Comparison of ENCODE assay signal across 29 cellular contexts in the genomic region with DNA sequence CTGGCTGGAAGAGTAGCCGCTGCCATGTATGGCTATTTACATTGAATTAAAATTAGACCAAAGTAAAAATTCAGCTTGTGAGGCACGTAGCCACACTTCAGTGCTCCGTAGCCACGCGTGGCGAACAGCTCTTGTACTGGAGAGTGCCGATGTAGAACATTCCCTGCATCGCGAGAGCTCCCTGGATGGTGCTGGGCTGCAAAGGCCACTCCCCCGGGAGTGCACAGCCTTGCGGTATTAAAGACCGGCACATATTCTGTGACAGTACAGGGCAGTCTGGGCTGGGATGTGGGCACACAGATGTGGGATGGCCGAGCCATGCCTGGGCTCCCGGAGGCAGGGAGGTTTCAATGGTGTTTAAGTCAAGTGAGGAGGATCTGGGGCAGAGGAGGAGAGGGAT.
A peak's percentile ranks its signal among the peaks of the same experiment; 100 is the strongest.
DNase-seq lines count a peak whose midpoint lies in the region; ATAC-seq and TF ChIP-seq lines count a peak whose summit lies in the region.
"Had no signal": no experiment of that assay in that cellular context is flagged by ENCODE, and none has a peak within 500 bp of the region (broad histone marks: within the 10 kb centered on the region; RNA-seq: fewer than 3 reads in every experiment).

No MANE protein-coding gene starts in this region.

- peaks cover under 1% of the 10 kb centered on the region for H3K79me1 ChIP-seq in H9 (ENCODE audit: insufficient read depth, low read depth, low read length, poor library complexity, severe bottlenecking)

- H2BK5ac ChIP-seq in H9 (ENCODE audit: insufficient read length, low read length), result no peak overlapping the region

- peaks cover 9% of the 10 kb centered on the region; the same call in 1 of the 2 replicates for H3K79me2 ChIP-seq in H9 (ENCODE audit: insufficient read depth, low read length)

- no peak overlapping the region for H3K4me3 Mint-ChIP-seq in H9
- H3K4me3 Mint-ChIP-seq in central memory CD8-positive, alpha-beta T cell, result no peak overlapping the region
- peak overlapping the region in 1 of 8 donors; percentile 56 for H3K4me3 Mint-ChIP-seq in naive B cell
- H3K4me3 Mint-ChIP-seq in stimulated activated naive B cell treated with anti-CD40 and anti-IgM and Interleukin-4, amounts not matched to agents 10 μg/mL and 1 μg/mL and 100 μg/mL, for 72 hours, result no peak overlapping the region
- H3K4me3 Mint-ChIP-seq: activated CD8-positive, alpha-beta T cell treated with anti-CD3 and anti-CD28 coated beads, Interleukin-2, amount 10 ng/mL, durations not matched to agents 7 days and 5 days; activated naive CD8-positive, alpha-beta T cell; naive thymus-derived CD4-positive, alpha-beta T cell had no signal

- H4K91ac ChIP-seq in H9 (ENCODE audit: insufficient read length, low read depth, low read length), result no peak overlapping the region

- no peak overlapping the region for H2AFZ ChIP-seq in H9 (ENCODE audit: low read length)

- H3K23me2 ChIP-seq in H9 (ENCODE audit: insufficient read length, low read depth, low read length, poor library complexity, severe bottlenecking), result no peaks in the 10 kb centered on the region

- H2BK12ac ChIP-seq in H9 (ENCODE audit: insufficient read length, low read depth, low read length), result no peak overlapping the region

- no peak overlapping the region for H3K27ac ChIP-seq in H9 (ENCODE audit: insufficient read length, low read depth, low read length)
- H3K27ac ChIP-seq: gastroesophageal sphincter, left lung, ovary, right atrium auricular region had no signal

- H3K18ac ChIP-seq in H9 (ENCODE audit: insufficient read length, low read depth, low read length), result no peak overlapping the region

- no peak overlapping the region for H2BK15ac ChIP-seq in H9 (ENCODE audit: low read depth, low read length)

- H2BK20ac ChIP-seq in H9 (ENCODE audit: low read depth, low read length, poor library complexity, severe bottlenecking), result no peak overlapping the region

- H3K27me3 Mint-ChIP-seq in H9 (ENCODE audit: low read depth) (no peaks in the 10 kb centered on the region), naive B cell (no peaks in the 10 kb centered on the region)
- H3K27me3 Mint-ChIP-seq in central memory CD8-positive, alpha-beta T cell, result no peaks in the 10 kb centered on the region
- H3K27me3 Mint-ChIP-seq in stimulated activated naive B cell treated with anti-CD40 and anti-IgM and Interleukin-4, amounts not matched to agents 10 μg/mL and 1 μg/mL and 100 μg/mL, for 72 hours, result no peaks in the 10 kb centered on the region
- H3K27me3 Mint-ChIP-seq: activated naive CD8-positive, alpha-beta T cell; CD4-positive, CD25-positive, alpha-beta regulatory T cell; naive thymus-derived CD4-positive, alpha-beta T cell had no signal

- peaks cover 40 to 43% of the 10 kb centered on the region in 2 experiments for H3K4me1 Mint-ChIP-seq in H9
- H3K4me1 Mint-ChIP-seq in central memory CD8-positive, alpha-beta T cell, result peaks cover 78% of the 10 kb centered on the region
- peaks cover 70 to 92% (median 75%) of the 10 kb centered on the region in 3 donors for H3K4me1 Mint-ChIP-seq in naive B cell
- H3K4me1 Mint-ChIP-seq in stimulated activated naive B cell treated with anti-CD40 and anti-IgM and Interleukin-4, amounts not matched to agents 10 μg/mL and 1 μg/mL and 100 μg/mL, for 72 hours, result peaks cover 59 to 86% of the 10 kb centered on the region in 2 donors

- WGBS in H9 (ENCODE audit: extremely low coverage, insufficient read length, low lambda C conversion rate), result no CpG with 5 or more reads among the region's 14 CpGs

- no peak overlapping the region; the same call in 1 of the 2 replicates for H3K14ac ChIP-seq in H9 (ENCODE audit: insufficient read depth, low read length)

- DNase-seq in H9 (no peak), naive B cell (no peak), AG20443 (ENCODE audit: low spot score) (no peak)
- DNase-seq in central memory CD8-positive, alpha-beta T cell (ENCODE audit: low spot score in 2 of 2), result no peak
- DNase-seq in stimulated activated naive B cell treated with anti-CD40 and anti-IgM and Interleukin-4, amounts not matched to agents 10 μg/mL and 1 μg/mL and 100 μg/mL, for 72 hours, result no peak
- DNase-seq: activated CD8-positive, alpha-beta T cell treated with anti-CD3 and anti-CD28 coated beads, Interleukin-2, amount 10 ng/mL, durations not matched to agents 7 days and 5 days; anterior cingulate cortex; caudate nucleus; CD4-positive, CD25-positive, alpha-beta regulatory T cell; dermis blood vessel endothelial cell; H7; hippocampal formation; left lung; naive thymus-derived CD4-positive, alpha-beta T cell; NCI-H1092 treated with DMSO at 0.1 percent for 48 hours; NCI-H1930; NCI-H526 treated with DMSO at 0.1 percent for 48 hours; ovary; SIG-M5; stimulated activated CD4-positive, alpha-beta T cell treated with anti-CD3 and anti-CD28 coated beads, Interleukin-12 subunit alpha, Interleukin-12 subunit beta, amount 100 ng/mL, for 4 hours; stimulated activated CD4-positive, alpha-beta T cell treated with anti-CD3 and anti-CD28 coated beads, Interleukin-4, amount 100 ng/mL, for 1 hour; substantia nigra; T-helper 1 cell had no signal

- no peak overlapping the region for H3K9ac ChIP-seq in H9 (ENCODE audit: extremely low read depth, insufficient read length, low read length)

- H3K4ac ChIP-seq in H9 (ENCODE audit: low read depth, low read length), result no peak overlapping the region

- no peaks in the 10 kb centered on the region; the same call in 1 of the 2 replicates for H3K4me1 ChIP-seq in H9 (ENCODE audit: insufficient read depth, low read length)

- H4K20me1 ChIP-seq in H9 (ENCODE audit: control insufficient read depth, insufficient read depth, insufficient read length), result no peaks in the 10 kb centered on the region

- H3K36me3 Mint-ChIP-seq in H9 (ENCODE audit: insufficient read depth in 1 of 3, low read depth in 3 of 3) (no peaks in the 10 kb centered on the region; a peak in 1 of 7 replicates), naive B cell (no peaks in the 10 kb centered on the region)
- peaks cover 2% of the 10 kb centered on the region for H3K36me3 Mint-ChIP-seq in central memory CD8-positive, alpha-beta T cell (ENCODE audit: insufficient read depth)
- H3K36me3 Mint-ChIP-seq in stimulated activated naive B cell treated with anti-CD40 and anti-IgM and Interleukin-4, amounts not matched to agents 10 μg/mL and 1 μg/mL and 100 μg/mL, for 72 hours, result peaks cover 12 to 17% of the 10 kb centered on the region in 2 donors
- H3K36me3 Mint-ChIP-seq: activated naive CD8-positive, alpha-beta T cell had no signal

- H4K5ac ChIP-seq in H9 (ENCODE audit: insufficient read length, low read depth, low read length), result no peak overlapping the region

- H3K27me3 ChIP-seq in H9 (ENCODE audit: insufficient read depth, low read length), result no peaks in the 10 kb centered on the region
- H3K27me3 ChIP-seq: gastroesophageal sphincter, left lung, ovary, right atrium auricular region had no signal

- H3K23ac ChIP-seq in H9 (ENCODE audit: insufficient read length, low read depth, low read length), result no peak overlapping the region

- no peak for ATAC-seq in central memory CD8-positive, alpha-beta T cell (replicated peaks; ENCODE audit: extremely low read depth, poor library complexity, severe bottlenecking)
- ATAC-seq in naive B cell (ENCODE audit: low read depth in 2 of 2) (no peak), HG02840 (IDR thresholded peaks at IDR 0.05; ENCODE audit: low FRiP score, unreplicated experiment) (no peak), GM19467 (IDR thresholded peaks at IDR 0.05; ENCODE audit: unreplicated experiment) (no peak)
- ATAC-seq in stimulated activated naive B cell treated with anti-CD40 and anti-IgM and Interleukin-4, amounts not matched to agents 10 μg/mL and 1 μg/mL and 100 μg/mL, for 72 hours (replicated peaks), result no peak
- ATAC-seq: activated CD8-positive, alpha-beta T cell treated with anti-CD3 and anti-CD28 coated beads, Interleukin-2, amount 10 ng/mL, durations not matched to agents 7 days and 5 days; gastroesophageal sphincter; left lung; naive thymus-derived CD4-positive, alpha-beta T cell; Panc1 had no signal

- H2BK120ac ChIP-seq in H9 (ENCODE audit: low read depth, low read length, poor library complexity, severe bottlenecking), result no peak overlapping the region

- no peaks in the 10 kb centered on the region for H3K9me3 ChIP-seq in H9 (ENCODE audit: control insufficient read depth, low read depth, low read length)
- H3K9me3 ChIP-seq: gastroesophageal sphincter, left lung, ovary, right atrium auricular region had no signal

- no peak overlapping the region for H3K4me2 ChIP-seq in H9 (ENCODE audit: insufficient read depth, insufficient read length, low read length)

- no peak overlapping the region for H3K56ac ChIP-seq in H9 (ENCODE audit: insufficient read length, low read depth, low read length)

- no peak for TF ChIP-seq CTCF in H9 (conservative IDR thresholded peaks at IDR 0.05)

- no peak overlapping the region for H4K8ac ChIP-seq in H9 (replicated peaks; ENCODE audit: insufficient read length, low read depth, low read length)

- H3K9me3 Mint-ChIP-seq in H9 (no peaks in the 10 kb centered on the region), naive B cell (no peaks in the 10 kb centered on the region)
- no peaks in the 10 kb centered on the region for H3K9me3 Mint-ChIP-seq in central memory CD8-positive, alpha-beta T cell
- H3K9me3 Mint-ChIP-seq in stimulated activated naive B cell treated with anti-CD40 and anti-IgM and Interleukin-4, amounts not matched to agents 10 μg/mL and 1 μg/mL and 100 μg/mL, for 72 hours, result no peaks in the 10 kb centered on the region
- H3K9me3 Mint-ChIP-seq: CD4-positive, CD25-positive, alpha-beta regulatory T cell; naive thymus-derived CD4-positive, alpha-beta T cell had no signal

- H2AK5ac ChIP-seq in H9 (ENCODE audit: insufficient read length, low read length), result no peak overlapping the region

- H3T11ph ChIP-seq in H9 (ENCODE audit: low read length), result no peak overlapping the region

- peak overlapping the region in 2 of 3 experiments; percentile 59 to 63; a peak in 1 of 7 replicates for H3K27ac Mint-ChIP-seq in H9
- peak overlapping the region; percentile 72 for H3K27ac Mint-ChIP-seq in central memory CD8-positive, alpha-beta T cell (ENCODE audit: low read depth)
- peak overlapping the region in 4 of 6 donors; percentile 37 to 97 (median 90) for H3K27ac Mint-ChIP-seq in naive B cell
- H3K27ac Mint-ChIP-seq in stimulated activated naive B cell treated with anti-CD40 and anti-IgM and Interleukin-4, amounts not matched to agents 10 μg/mL and 1 μg/mL and 100 μg/mL, for 72 hours, result peak overlapping the region; percentile 63
- H3K27ac Mint-ChIP-seq: activated CD8-positive, alpha-beta T cell treated with anti-CD3 and anti-CD28 coated beads, Interleukin-2, amount 10 ng/mL, durations not matched to agents 7 days and 5 days; activated naive CD8-positive, alpha-beta T cell had no signal
